17 cellular contexts compared by ENCODE assay signal in the genomic region with DNA sequence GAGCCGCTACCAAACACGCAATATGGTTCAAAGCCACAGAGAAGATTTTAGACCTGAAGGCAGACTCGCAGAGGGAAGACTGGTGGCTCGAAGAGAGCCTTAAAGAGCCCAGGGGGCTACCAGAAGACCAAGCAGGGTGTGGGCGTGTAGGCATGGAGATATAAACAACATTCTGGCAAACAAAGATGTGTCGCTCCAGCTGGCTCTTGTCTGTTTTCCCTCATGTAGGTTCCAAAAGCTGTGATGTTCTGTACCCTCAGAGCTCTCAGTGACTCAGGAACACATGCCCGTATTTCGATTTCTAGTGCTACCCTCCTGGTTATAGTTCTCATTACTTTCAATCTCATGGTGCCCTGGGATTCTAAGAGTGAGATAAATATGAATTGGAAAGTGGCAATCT. TPM values are rescaled to one million over a fixed set of nuclear protein-coding genes. Genes with fewer than 3 reads are reported as not detected.
DNase-seq lines count a peak whose midpoint lies in the region; ATAC-seq and TF ChIP-seq lines count a peak whose summit lies in the region.
"Had no signal": no experiment of that assay in that cellular context is flagged by ENCODE, and none has a peak within 500 bp of the region (broad histone marks: within the 10 kb centered on the region; RNA-seq: fewer than 3 reads in every experiment).

No MANE protein-coding gene starts in this region.

- peak overlapping the region; percentile 73 for H3K9ac ChIP-seq in GM23248

- WGBS in GM23248 (ENCODE audit: low coverage in 1 of 2, low lambda C conversion rate in 2 of 2, missing lambda C conversion rate in 2 of 2), 2 experiments: 34% methylated on average over 8 of the region's 8 CpGs

- no peaks in the 10 kb centered on the region for H3K27me3 ChIP-seq in GM23248 (replicated peaks; ENCODE audit: insufficient read depth)

- H3K9me3 Mint-ChIP-seq in naive thymus-derived CD8-positive, alpha-beta T cell: no peaks in the 10 kb centered on the region
- H3K9me3 Mint-ChIP-seq: CD14-positive monocyte, H9 had no signal

- peak; percentile 74 for DNase-seq in AG10803 (ENCODE audit: low read depth)
- peak; percentile 81 for DNase-seq in GM23248
- peak; percentile 52 to 74 for DNase-seq in cardiac fibroblast (ENCODE audit: low read depth in 2 of 2)
- peak in 2 of 10 donors; percentile 18 to 33 for DNase-seq in naive thymus-derived CD8-positive, alpha-beta T cell
- DNase-seq in GDM1 (lab: John Stamatoyannopoulos, UW): no peak
- DNase-seq: activated CD4-positive, alpha-beta T cell treated with anti-CD3 and anti-CD28 coated beads for 48 hours; effector memory CD4-positive, alpha-beta T cell; H9; islet precursor cell; NCI-H146; RPMI8226; trophoblast cell had no signal

- peak overlapping the region in 1 of 10 donors; percentile 15 for H3K4me3 Mint-ChIP-seq in naive thymus-derived CD8-positive, alpha-beta T cell
- H3K4me3 Mint-ChIP-seq: CD14-positive monocyte, H9 had no signal

- no peaks in the 10 kb centered on the region for H4K20me1 ChIP-seq in GM23248 (ENCODE audit: insufficient read depth)

- H3K27ac ChIP-seq in GM23248: peak overlapping the region; percentile 79
- H3K27ac ChIP-seq: HL-60 had no signal

- peaks cover 5 to 54% (median 25%) of the 10 kb centered on the region in 3 donors for H3K36me3 Mint-ChIP-seq in naive thymus-derived CD8-positive, alpha-beta T cell

- no peaks in the 10 kb centered on the region for H3K9me2 ChIP-seq in GM23248 (ENCODE audit: insufficient read depth)

- H3K9me3 ChIP-seq in GM23248 (ENCODE audit: low read depth): no peaks in the 10 kb centered on the region

- in situ Hi-C loops in GM23248 (cut with MboI): no loop called here

- H2AFZ ChIP-seq in GM23248: peak overlapping the region; percentile 53

- ATAC-seq in naive thymus-derived CD8-positive, alpha-beta T cell: peak in 1 of 2 donors; percentile 20
- ATAC-seq in GM19452 (IDR thresholded peaks at IDR 0.05; ENCODE audit: unreplicated experiment): no peak
- no peak for ATAC-seq in HG03439 (IDR thresholded peaks at IDR 0.05; ENCODE audit: unreplicated experiment)
- no peak for ATAC-seq in GM18858 (IDR thresholded peaks at IDR 0.05; ENCODE audit: unreplicated experiment)

- peak overlapping the region in 8 of 10 donors; percentile 0 to 87 (median 54) for H3K27ac Mint-ChIP-seq in naive thymus-derived CD8-positive, alpha-beta T cell
- H3K27ac Mint-ChIP-seq: H9 had no signal

- H3K4me3 ChIP-seq in AG10803 (ENCODE audit: low read length) (no peak overlapping the region), GM23248 (peak overlapping the region; percentile 52), cardiac fibroblast (replicated peaks in 1 of 2; ENCODE audit: low read depth in 2 of 2, low read length in 2 of 2) (no peak overlapping the region)

- peaks cover 100% of the 10 kb centered on the region for H3K79me2 ChIP-seq in GM23248 (ENCODE audit: insufficient read depth)

- POLR2A ChIA-PET in naive thymus-derived CD8-positive, alpha-beta T cell (lab: Charles Lee): interaction anchor here (1.4 kb wide), 1 partner anchor 70 kb away, joined by 4 read pairs; no protein-coding TSS in a partner anchor

- TF ChIP-seq CTCF in AG10803 (conservative IDR thresholded peaks at IDR 0.05; ENCODE audit: low read length) (no peak), cardiac fibroblast (IDR thresholded peaks at IDR 0.05; ENCODE audit: low read depth, low read length) (no peak)

- peaks cover 25% of the 10 kb centered on the region; the same call in 1 of the 2 replicates for H3F3A ChIP-seq in GM23248 (ENCODE audit: insufficient read depth)

- H3K36me3 ChIP-seq in GM23248 (ENCODE audit: low read depth): no peaks in the 10 kb centered on the region; the same call in 1 of the 2 replicates

- H3K4me1 Mint-ChIP-seq in naive thymus-derived CD8-positive, alpha-beta T cell: peaks cover 35 to 92% (median 86%) of the 10 kb centered on the region in 4 donors

- H3K4me1 ChIP-seq in GM23248 (ENCODE audit: insufficient read depth): peaks cover 42% of the 10 kb centered on the region

- no peaks in the 10 kb centered on the region for H3K27me3 Mint-ChIP-seq in naive thymus-derived CD8-positive, alpha-beta T cell

- H3K4me2 ChIP-seq in GM23248 (ENCODE audit: unreplicated experiment): peak overlapping the region; percentile 69

RNA-seq across cellular contexts. Expression of gene DOCK10, which starts 44.5 kb away (rescaled TPM):
- total RNA-seq in GM23248 (2014; rRNA removed; shearing (Covaris generic)): 19.2 and 20.5 TPM in 2 replicates
- polyA plus RNA-seq in GM23248 (2016; fragmentation: Nextera tagmentation; extraction: Ambion mirVana): 6.1 and 8.5 TPM in 2 replicates
- 100 to 1,000 TPM; 165 to 180 TPM for total RNA-seq in naive thymus-derived CD8-positive, alpha-beta T cell
- 10 to 100 TPM; 34.1 to 57.9 (median 47.8) TPM for polyA plus RNA-seq in naive thymus-derived CD8-positive, alpha-beta T cell
